Comparison of ENCODE assay signal across 1 cellular context in genomic region chr1:226967665-226968064, GRCh38.
TF ChIP-seq lines count a peak whose summit lies in the region.

No MANE protein-coding gene starts in this region.

TF ChIP-seq in K562, 482 proteins besides CTCF, POLR2A, EP300 and RAD21 (continued from another document):
- no peak for TF ChIP-seq MEF2A (IDR thresholded peaks at IDR 0.05; ENCODE audit: control insufficient read depth, low read depth, low read length)
- TF ChIP-seq THRB (CRISPR knock-in tag; conservative IDR thresholded peaks at IDR 0.05), result no peak
- TF ChIP-seq KDM4B (IDR thresholded peaks at IDR 0.05; ENCODE audit: borderline replicate concordance in 2 of 2, low read depth in 1 of 2), result no peak
- TF ChIP-seq, protein P1, sequence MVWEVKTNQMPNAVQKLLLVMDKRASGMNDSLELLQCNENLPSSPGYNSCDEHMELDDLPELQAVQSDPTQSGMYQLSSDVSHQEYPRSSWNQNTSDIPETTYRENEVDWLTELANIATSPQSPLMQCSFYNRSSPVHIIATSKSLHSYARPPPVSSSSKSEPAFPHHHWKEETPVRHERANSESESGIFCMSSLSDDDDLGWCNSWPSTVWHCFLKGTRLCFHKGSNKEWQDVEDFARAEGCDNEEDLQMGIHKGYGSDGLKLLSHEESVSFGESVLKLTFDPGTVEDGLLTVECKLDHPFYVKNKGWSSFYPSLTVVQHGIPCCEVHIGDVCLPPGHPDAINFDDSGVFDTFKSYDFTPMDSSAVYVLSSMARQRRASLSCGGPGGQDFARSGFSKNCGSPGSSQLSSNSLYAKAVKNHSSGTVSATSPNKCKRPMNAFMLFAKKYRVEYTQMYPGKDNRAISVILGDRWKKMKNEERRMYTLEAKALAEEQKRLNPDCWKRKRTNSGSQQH (CRISPR knock-in tag; IDR thresholded peaks at IDR 0.05), result no peak
- TF ChIP-seq TBP (optimal IDR thresholded peaks at IDR 0.05; ENCODE audit: low read depth, low read length), result no peak
- no peak for TF ChIP-seq DACH1 (IDR thresholded peaks at IDR 0.05; ENCODE audit: partially characterized antibody)
- no peak for TF ChIP-seq KDM2B (CRISPR knock-in tag; IDR thresholded peaks at IDR 0.05)
